Comparison of ENCODE assay signal across 18 cellular contexts in the genomic region with DNA sequence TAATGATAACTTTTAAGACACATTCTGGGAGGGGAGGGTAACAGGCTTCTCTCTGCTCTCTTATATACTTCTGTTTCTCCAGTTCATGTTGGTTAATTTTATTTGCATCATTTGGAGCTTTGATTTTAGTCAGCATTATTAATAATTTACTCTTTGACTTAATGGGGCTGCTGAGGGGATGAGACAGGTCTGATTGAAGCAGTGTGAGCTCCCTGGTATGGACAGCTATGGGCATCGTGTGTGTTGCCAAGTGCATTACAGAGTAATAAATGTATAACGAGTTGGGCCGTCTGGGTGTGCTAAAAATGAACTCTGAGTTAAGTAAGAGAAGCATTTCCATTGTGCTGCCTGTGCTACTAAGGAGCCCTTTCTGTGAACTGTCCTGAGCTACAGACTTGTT. TPM values are rescaled to one million over a fixed set of nuclear protein-coding genes. Genes with fewer than 3 reads are reported as not detected.
A peak's percentile ranks its signal among the peaks of the same experiment; 100 is the strongest.
DNase-seq lines count a peak whose midpoint lies in the region; ATAC-seq and TF ChIP-seq lines count a peak whose summit lies in the region.
"Had no signal": no experiment of that assay in that cellular context is flagged by ENCODE, and none has a peak within 500 bp of the region (broad histone marks: within the 10 kb centered on the region; RNA-seq: fewer than 3 reads in every experiment).

No MANE protein-coding gene starts in this region.

- intact Hi-C loops in natural killer cell (cut with micrococcal nuclease) = no loop called here
- intact Hi-C loops in activated CD4-positive, alpha-beta T cell treated with anti-CD3 and anti-CD28 coated beads for 36 hours (cut with DNase I, micrococcal nuclease) = no loop called here

- no peaks in the 10 kb centered on the region for H3K9me3 Mint-ChIP-seq in natural killer cell treated with Interleukin-12 subunit alpha and Interleukin-12 subunit beta and Interleukin-15 and Interleukin-18, amount 100 ng/mL, for 72 hours
- peaks cover 0 to 2% of the 10 kb centered on the region in 2 donors for H3K9me3 Mint-ChIP-seq in natural killer cell
- peaks cover 0 to 3% of the 10 kb centered on the region in 2 donors for H3K9me3 Mint-ChIP-seq in stimulated activated naive B cell treated with anti-CD40 and anti-IgM and Interleukin-4, amounts not matched to agents 10 μg/mL and 1 μg/mL and 100 μg/mL, for 72 hours
- H3K9me3 Mint-ChIP-seq in activated CD4-positive, alpha-beta T cell treated with anti-CD3 and anti-CD28 coated beads for 36 hours (ENCODE audit: low read depth) = no peaks in the 10 kb centered on the region
- H3K9me3 Mint-ChIP-seq: activated naive CD4-positive, alpha-beta T cell treated with anti-CD3 and anti-CD28 coated beads for 36 hours had no signal

- H3K4me1 Mint-ChIP-seq in natural killer cell treated with Interleukin-12 subunit alpha and Interleukin-12 subunit beta and Interleukin-15 and Interleukin-18, amount 100 ng/mL, for 72 hours (ENCODE audit: low read depth in 2 of 2) = peaks cover 43 to 62% of the 10 kb centered on the region in 2 donors
- peaks cover 41 to 50% of the 10 kb centered on the region in 2 donors for H3K4me1 Mint-ChIP-seq in natural killer cell
- H3K4me1 Mint-ChIP-seq in stimulated activated naive B cell treated with anti-CD40 and anti-IgM and Interleukin-4, amounts not matched to agents 10 μg/mL and 1 μg/mL and 100 μg/mL, for 72 hours = peaks cover 60 to 93% of the 10 kb centered on the region in 2 donors
- peaks cover 67% of the 10 kb centered on the region for H3K4me1 Mint-ChIP-seq in activated CD4-positive, alpha-beta T cell treated with anti-CD3 and anti-CD28 coated beads for 36 hours

- peak overlapping the region; percentile 88 to 95 for H3K27ac Mint-ChIP-seq in natural killer cell treated with Interleukin-12 subunit alpha and Interleukin-12 subunit beta and Interleukin-15 and Interleukin-18, amount 100 ng/mL, for 72 hours
- H3K27ac Mint-ChIP-seq in natural killer cell = no peak overlapping the region
- H3K27ac Mint-ChIP-seq in stimulated activated naive B cell treated with anti-CD40 and anti-IgM and Interleukin-4, amounts not matched to agents 10 μg/mL and 1 μg/mL and 100 μg/mL, for 72 hours = peak overlapping the region; percentile 83
- H3K27ac Mint-ChIP-seq in activated CD4-positive, alpha-beta T cell treated with anti-CD3 and anti-CD28 coated beads for 36 hours = no peak overlapping the region
- H3K27ac Mint-ChIP-seq: activated naive CD4-positive, alpha-beta T cell treated with anti-CD3 and anti-CD28 coated beads for 36 hours had no signal

- DNase-seq in natural killer cell treated with Interleukin-12 subunit alpha and Interleukin-12 subunit beta and Interleukin-15 and Interleukin-18, amount 100 ng/mL, for 72 hours (ENCODE audit: low spot score) = no peak
- DNase-seq in natural killer cell = no peak
- no peak for DNase-seq in stimulated activated naive B cell treated with anti-CD40 and anti-IgM and Interleukin-4, amounts not matched to agents 10 μg/mL and 1 μg/mL and 100 μg/mL, for 72 hours
- no peak for DNase-seq in SKM-1 (lab: John Stamatoyannopoulos, UW; ENCODE audit: unreplicated experiment)
- no peak for DNase-seq in NCI-H146 treated with DMSO at 0.1 percent for 48 hours (lab: John Stamatoyannopoulos, UW; ENCODE audit: unreplicated experiment)
- no peak for DNase-seq in activated CD4-positive, alpha-beta T cell treated with anti-CD3 and anti-CD28 coated beads for 36 hours
- DNase-seq: activated naive CD4-positive, alpha-beta T cell treated with anti-CD3 and anti-CD28 coated beads for 36 hours; body of pancreas; cortex of kidney; glutamatergic neuron; mammary epithelial cell; MG63; NCI-H2107; NCI-H69; WERI-Rb-1 had no signal

- no peaks in the 10 kb centered on the region for H3K27me3 Mint-ChIP-seq in natural killer cell treated with Interleukin-12 subunit alpha and Interleukin-12 subunit beta and Interleukin-15 and Interleukin-18, amount 100 ng/mL, for 72 hours
- H3K27me3 Mint-ChIP-seq in natural killer cell (ENCODE audit: low read depth in 2 of 2) = no peaks in the 10 kb centered on the region
- H3K27me3 Mint-ChIP-seq in stimulated activated naive B cell treated with anti-CD40 and anti-IgM and Interleukin-4, amounts not matched to agents 10 μg/mL and 1 μg/mL and 100 μg/mL, for 72 hours = no peaks in the 10 kb centered on the region
- no peaks in the 10 kb centered on the region for H3K27me3 Mint-ChIP-seq in activated CD4-positive, alpha-beta T cell treated with anti-CD3 and anti-CD28 coated beads for 36 hours

- CTCF ChIA-PET in activated CD4-positive, alpha-beta T cell treated with anti-CD3 and anti-CD28 coated beads for 36 hours (lab: Charles Lee) = interaction anchor here (1.3 to 2.9 kb wide), 7 partner anchors 13 to 145 kb away, joined by 3 to 13 read pairs (median 5); no protein-coding TSS in a partner anchor

- no peaks in the 10 kb centered on the region for H3K36me3 Mint-ChIP-seq in natural killer cell treated with Interleukin-12 subunit alpha and Interleukin-12 subunit beta and Interleukin-15 and Interleukin-18, amount 100 ng/mL, for 72 hours
- no peaks in the 10 kb centered on the region for H3K36me3 Mint-ChIP-seq in natural killer cell
- peaks cover 0 to 6% of the 10 kb centered on the region in 2 donors for H3K36me3 Mint-ChIP-seq in stimulated activated naive B cell treated with anti-CD40 and anti-IgM and Interleukin-4, amounts not matched to agents 10 μg/mL and 1 μg/mL and 100 μg/mL, for 72 hours
- H3K36me3 Mint-ChIP-seq in activated CD4-positive, alpha-beta T cell treated with anti-CD3 and anti-CD28 coated beads for 36 hours (ENCODE audit: low read depth) = peaks cover 4% of the 10 kb centered on the region

- TF ChIP-seq CTCF in natural killer cell (IDR thresholded peaks at IDR 0.05) = no peak

- ATAC-seq in natural killer cell treated with Interleukin-12 subunit alpha and Interleukin-12 subunit beta and Interleukin-15 and Interleukin-18, amount 100 ng/mL, for 72 hours = no peak
- no peak for ATAC-seq in natural killer cell
- ATAC-seq in GM21619 (IDR thresholded peaks at IDR 0.05; ENCODE audit: unreplicated experiment) = peak; percentile 40
- ATAC-seq in HG03460 (IDR thresholded peaks at IDR 0.05; ENCODE audit: unreplicated experiment) = peak; percentile 55
- no peak for ATAC-seq in stimulated activated naive B cell treated with anti-CD40 and anti-IgM and Interleukin-4, amounts not matched to agents 10 μg/mL and 1 μg/mL and 100 μg/mL, for 72 hours (replicated peaks)
- no peak for ATAC-seq in activated CD4-positive, alpha-beta T cell treated with anti-CD3 and anti-CD28 coated beads for 36 hours
- ATAC-seq: body of pancreas, esophagus mucosa had no signal

- POLR2A ChIA-PET in activated CD4-positive, alpha-beta T cell treated with anti-CD3 and anti-CD28 coated beads for 36 hours (lab: Charles Lee) = interaction anchor here (0.8 kb wide), 1 partner anchor 45 kb away, joined by 3 read pairs; no protein-coding TSS in a partner anchor

- no peak overlapping the region for H3K4me3 Mint-ChIP-seq in natural killer cell treated with Interleukin-12 subunit alpha and Interleukin-12 subunit beta and Interleukin-15 and Interleukin-18, amount 100 ng/mL, for 72 hours
- no peak overlapping the region for H3K4me3 Mint-ChIP-seq in natural killer cell
- no peak overlapping the region for H3K4me3 Mint-ChIP-seq in stimulated activated naive B cell treated with anti-CD40 and anti-IgM and Interleukin-4, amounts not matched to agents 10 μg/mL and 1 μg/mL and 100 μg/mL, for 72 hours
- H3K4me3 Mint-ChIP-seq in activated CD4-positive, alpha-beta T cell treated with anti-CD3 and anti-CD28 coated beads for 36 hours = no peak overlapping the region
- H3K4me3 Mint-ChIP-seq: activated naive CD4-positive, alpha-beta T cell treated with anti-CD3 and anti-CD28 coated beads for 36 hours had no signal

RNA-seq across cellular contexts. Expression of gene IKZF1, which starts 31.7 kb away (rescaled TPM):
- total RNA-seq in natural killer cell treated with Interleukin-12 subunit alpha and Interleukin-12 subunit beta and Interleukin-15 and Interleukin-18, amount 100 ng/mL, for 72 hours = 100 to 1,000 TPM; 290 to 416 TPM
- total RNA-seq in natural killer cell = 100 to 1,000 TPM; 294 to 391 (median 350) TPM
- total RNA-seq in activated CD4-positive, alpha-beta T cell treated with anti-CD3 and anti-CD28 coated beads for 36 hours = 100 to 1,000 TPM; 245 to 260 TPM
- total RNA-seq: mammary epithelial cell had no signal

Comparison
In these comparisons a context has a peak if more than half of its experiments do, and no peak if none do; other contexts are left out.
1. H3K27ac Mint-ChIP-seq: peak in natural killer cell treated with Interleukin-12 subunit alpha and Interleukin-12 subunit beta and Interleukin-15 and Interleukin-18, amount 100 ng/mL, for 72 hours (2 of 2) and stimulated activated naive B cell treated with anti-CD40 and anti-IgM and Interleukin-4, amounts not matched to agents 10 μg/mL and 1 μg/mL and 100 μg/mL, for 72 hours (single experiment); none in natural killer cell (0 of 2) and activated CD4-positive, alpha-beta T cell treated with anti-CD3 and anti-CD28 coated beads for 36 hours (single experiment).
2. ATAC-seq: peak in GM21619 (single experiment) and HG03460 (single experiment); none in natural killer cell treated with Interleukin-12 subunit alpha and Interleukin-12 subunit beta and Interleukin-15 and Interleukin-18, amount 100 ng/mL, for 72 hours (0 of 2), natural killer cell (0 of 3), stimulated activated naive B cell treated with anti-CD40 and anti-IgM and Interleukin-4, amounts not matched to agents 10 μg/mL and 1 μg/mL and 100 μg/mL, for 72 hours (0 of 2) and activated CD4-positive, alpha-beta T cell treated with anti-CD3 and anti-CD28 coated beads for 36 hours (single experiment).